Comparison of ENCODE assay signal across 18 cellular contexts in genomic region chr2:157933549-157933948, GRCh38. TPM values are rescaled to one million over a fixed set of nuclear protein-coding genes. Genes with fewer than 3 reads are reported as not detected.
DNase-seq lines count a peak whose midpoint lies in the region; ATAC-seq and TF ChIP-seq lines count a peak whose summit lies in the region.
"Had no signal": no experiment of that assay in that cellular context is flagged by ENCODE, and none has a peak within 500 bp of the region (broad histone marks: within the 10 kb centered on the region; RNA-seq: fewer than 3 reads in every experiment).

No MANE protein-coding gene starts in this region.

- H3K9me3 ChIP-seq in NT2/D1 (ENCODE audit: insufficient read depth, low read length) (0 out of 2 replicates have a peak, but pooled peaks cover 5% of the 10 kb centered on the region), esophagus muscularis mucosa (no peaks in the 10 kb centered on the region)
- H3K9me3 ChIP-seq: A549 had no signal

- H3K4me2 ChIP-seq in GM23338 = peak overlapping the region; percentile 72
- H3K4me2 ChIP-seq: A549 had no signal

- H3K79me2 ChIP-seq in GM23338 (replicated peaks; ENCODE audit: insufficient read depth) = no peaks in the 10 kb centered on the region

- peak overlapping the region; percentile 45 for H3K4me3 Mint-ChIP-seq in GM23338
- H3K4me3 Mint-ChIP-seq in neural crest cell = peak overlapping the region; percentile 1
- no peak overlapping the region for H3K4me3 Mint-ChIP-seq in activated T-helper 17 cell treated with anti-CD3 and anti-CD28 coated beads, Interleukin-2, amount 50 U/mL, for 72 hours

- H3K36me3 ChIP-seq in GM23338 (ENCODE audit: insufficient read depth) = no peaks in the 10 kb centered on the region
- H3K36me3 ChIP-seq in NT2/D1 (ENCODE audit: insufficient read depth, insufficient read length, low read length) = no peaks in the 10 kb centered on the region
- H3K36me3 ChIP-seq in esophagus muscularis mucosa = no peaks in the 10 kb centered on the region

- no peaks in the 10 kb centered on the region for H3F3A ChIP-seq in GM23338 (replicated peaks; ENCODE audit: low read depth)

- TF ChIP-seq EP300 in esophagus muscularis mucosa (IDR thresholded peaks at IDR 0.05) = no peak

- ATAC-seq in GM23338 (peak; percentile 69), HG03175 (IDR thresholded peaks at IDR 0.05; ENCODE audit: unreplicated experiment) (no peak), GM21447 (IDR thresholded peaks at IDR 0.05; ENCODE audit: unreplicated experiment) (no peak)
- no peak for ATAC-seq in activated T-helper 17 cell treated with anti-CD3 and anti-CD28 coated beads, Interleukin-2, amount 50 U/mL, for 72 hours (replicated peaks)
- ATAC-seq: A549 had no signal

- H3K4me1 Mint-ChIP-seq in GM23338 (peaks cover 36% of the 10 kb centered on the region), neural crest cell (peaks cover 19% of the 10 kb centered on the region)
- peaks cover 12% of the 10 kb centered on the region for H3K4me1 Mint-ChIP-seq in activated T-helper 17 cell treated with anti-CD3 and anti-CD28 coated beads, Interleukin-2, amount 50 U/mL, for 72 hours

- H3K9me3 Mint-ChIP-seq in GM23338 (no peaks in the 10 kb centered on the region; the same call in 2 of the 3 replicates), neural crest cell (no peaks in the 10 kb centered on the region)
- no peaks in the 10 kb centered on the region for H3K9me3 Mint-ChIP-seq in activated T-helper 17 cell treated with anti-CD3 and anti-CD28 coated beads, Interleukin-2, amount 50 U/mL, for 72 hours

- H3K4me1 ChIP-seq in GM23338 (ENCODE audit: insufficient read depth) = peaks cover 28% of the 10 kb centered on the region
- no peaks in the 10 kb centered on the region for H3K4me1 ChIP-seq in NT2/D1 (ENCODE audit: insufficient read depth, insufficient read length)
- no peaks in the 10 kb centered on the region for H3K4me1 ChIP-seq in esophagus muscularis mucosa
- H3K4me1 ChIP-seq: A549 had no signal

- TF ChIP-seq CTCF in GM23338 (conservative IDR thresholded peaks at IDR 0.05; ENCODE audit: low read depth in 2 of 2) = no peak
- no peak for TF ChIP-seq CTCF in esophagus muscularis mucosa (IDR thresholded peaks at IDR 0.05)
- no peak for TF ChIP-seq CTCF in neural crest cell (conservative IDR thresholded peaks at IDR 0.05)

- H3K9me2 ChIP-seq in GM23338 (ENCODE audit: insufficient read depth) = no peaks in the 10 kb centered on the region

- peak overlapping the region; percentile 35 for H3K4me3 ChIP-seq in GM23338
- H3K4me3 ChIP-seq in NT2/D1 (ENCODE audit: insufficient read length, low read depth) = no peak overlapping the region
- H3K4me3 ChIP-seq in esophagus muscularis mucosa = no peak overlapping the region
- H3K4me3 ChIP-seq: A549 had no signal

- no peak for TF ChIP-seq POLR2A in esophagus muscularis mucosa (IDR thresholded peaks at IDR 0.05; ENCODE audit: low read depth)

- H3K27ac ChIP-seq in GM23338 (ENCODE audit: low read depth) (peak overlapping the region; percentile 57), esophagus muscularis mucosa (replicated peaks in 1 of 4) (no peak overlapping the region)
- H3K27ac ChIP-seq: A549 had no signal

- DNase-seq in GM23338 (ENCODE audit: low spot score) (peak; percentile 62), NT2/D1 (ENCODE audit: low read depth, low spot score) (peak; percentile 39), esophagus muscularis mucosa (ENCODE audit: extremely low spot score) (peak; percentile 19), neural crest cell (ENCODE audit: low read depth, low spot score) (no peak), GDM1 (lab: John Stamatoyannopoulos, UW) (no peak)
- DNase-seq: DMS 273 treated with DMSO at 0.1 percent for 48 hours; KBM-7; MV-4-11; NCI-H187 treated with DMSO at 0.1 percent for 48 hours; NCI-H526; NK-92 treated with Interleukin-12 subunit alpha and Interleukin-12 subunit beta, amount 100 ng/mL, for 24 hours; OCI-M1; RPMI8226; SIG-M5 had no signal

- H2AFZ ChIP-seq in GM23338 = no peak overlapping the region

- WGBS in esophagus muscularis mucosa = 79% methylated on average over 5 of the region's 5 CpGs

- intact Hi-C loops in esophagus muscularis mucosa (cut with DNase I) = no loop called here

- peaks cover 75% of the 10 kb centered on the region for H3K27me3 Mint-ChIP-seq in GM23338 (ENCODE audit: insufficient read depth, low read depth, poor library complexity)
- H3K27me3 Mint-ChIP-seq in neural crest cell (ENCODE audit: low read depth) = peaks cover 97% of the 10 kb centered on the region
- no peaks in the 10 kb centered on the region for H3K27me3 Mint-ChIP-seq in activated T-helper 17 cell treated with anti-CD3 and anti-CD28 coated beads, Interleukin-2, amount 50 U/mL, for 72 hours

- H3K36me3 Mint-ChIP-seq in GM23338 (ENCODE audit: low read depth) (no peaks in the 10 kb centered on the region; the same call in 2 of the 3 replicates), neural crest cell (ENCODE audit: low read depth) (no peaks in the 10 kb centered on the region)
- no peaks in the 10 kb centered on the region for H3K36me3 Mint-ChIP-seq in activated T-helper 17 cell treated with anti-CD3 and anti-CD28 coated beads, Interleukin-2, amount 50 U/mL, for 72 hours (ENCODE audit: low read depth)

- H4K20me1 ChIP-seq in GM23338 (replicated peaks; ENCODE audit: insufficient read depth) = no peaks in the 10 kb centered on the region

- no peak overlapping the region for H3K9ac ChIP-seq in NT2/D1 (ENCODE audit: insufficient read length, low read depth)

- H3K27me3 ChIP-seq in GM23338 (ENCODE audit: insufficient read depth) (peaks cover 58% of the 10 kb centered on the region), NT2/D1 (ENCODE audit: insufficient read depth, insufficient read length) (peaks cover 32% of the 10 kb centered on the region), esophagus muscularis mucosa (no peaks in the 10 kb centered on the region)

- H3K27ac Mint-ChIP-seq in GM23338 (no peak overlapping the region), neural crest cell (ENCODE audit: unreplicated experiment) (no peak overlapping the region)
- no peak overlapping the region for H3K27ac Mint-ChIP-seq in activated T-helper 17 cell treated with anti-CD3 and anti-CD28 coated beads, Interleukin-2, amount 50 U/mL, for 72 hours

TF ChIP-seq in GM23338, 12 proteins besides CTCF, POLR2A, EP300 and RAD21 (continues in another document):
- no peak for TF ChIP-seq EZH2phosphoT487 (IDR thresholded peaks at IDR 0.05; ENCODE audit: unreplicated experiment)
- no peak for TF ChIP-seq STAT1 (IDR thresholded peaks at IDR 0.05; ENCODE audit: unreplicated experiment)
- no peak for TF ChIP-seq POLR2AphosphoS5 (IDR thresholded peaks at IDR 0.05; ENCODE audit: low read depth)

RNA-seq across cellular contexts. Expression of gene ACVR1, which starts 57.4 kb away (rescaled TPM):
- total RNA-seq in GM23338 (2014; rRNA removed; shearing (Covaris generic)) = 20.0 and 21.5 TPM in 2 replicates
- 8.9 and 9.2 TPM in 2 replicates for polyA plus RNA-seq in GM23338 (2016; fragmentation: Nextera tagmentation; extraction: Ambion mirVana)
- total RNA-seq in esophagus muscularis mucosa (10 to 100 TPM; 25.2 to 39.1 (median 32.3) TPM), neural crest cell (12.2 and 12.5 TPM in 2 replicates)
- total RNA-seq in activated T-helper 17 cell treated with anti-CD3 and anti-CD28 coated beads, Interleukin-2, amount 50 U/mL, for 72 hours = 10 to 100 TPM; 22.7 to 27.5 TPM

Comparison
In these comparisons a context has a peak if more than half of its experiments do, and no peak if none do; other contexts are left out.
1. DNase-seq: peak in GM23338 (single experiment), NT2/D1 (single experiment) and esophagus muscularis mucosa (single experiment); none in neural crest cell (single experiment) and GDM1 (single experiment).